Comparison of ENCODE assay signal across 8 cellular contexts in genomic region chr1:31764307-31765040, GRCh38. TPM values are rescaled to one million over a fixed set of nuclear protein-coding genes. Genes with fewer than 3 reads are reported as not detected.
A peak's percentile ranks its signal among the peaks of the same experiment; 100 is the strongest.
DNase-seq lines count a peak whose midpoint lies in the region; ATAC-seq, FAIRE-seq and TF ChIP-seq lines count a peak whose summit lies in the region.

Gene ADGRB2, minus strand, starts transcription at chr1:31764340. Its CDS starts 7,119 bp downstream, at chr1:31757221.

- TF ChIP-seq RAD21 in A549 (conservative IDR thresholded peaks at IDR 0.05 in 1 of 2, IDR thresholded peaks at IDR 0.05 in 1 of 2), result no peak
- no peak for TF ChIP-seq RAD21 in SK-N-SH (IDR thresholded peaks at IDR 0.05; ENCODE audit: low read length)

- H3K4me1 ChIP-seq in A549 (peaks cover 43% of the 10 kb centered on the region), SK-N-SH (ENCODE audit: control insufficient read depth in 1 of 2, insufficient read depth in 2 of 2, low read depth in 1 of 2, low read length in 1 of 2) (peaks cover 27 to 78% of the 10 kb centered on the region in 2 experiments), duodenal mucosa (ENCODE audit: control insufficient read depth in 1 of 2, insufficient read depth in 2 of 2, low read length in 2 of 2) (peaks cover 38 to 46% of the 10 kb centered on the region in 2 donors)

- POLR2A ChIA-PET in A549 (lab: Yijun Ruan, JAX) (no interaction called here), SK-N-SH (lab: Yijun Ruan, JAX) (interaction anchor here (0.6 to 6.5 kb wide), 4 partner anchors 19 to 45 kb away, joined by 4 to 58 read pairs (median 7); no protein-coding TSS in a partner anchor)

- peak in 1 of 2 experiments; percentile 35 for DNase-seq in A549 (ENCODE audit: low read depth in 1 of 2, low spot score in 1 of 2)
- no peak for DNase-seq in GM12891 (ENCODE audit: insufficient read length, low spot score)
- DNase-seq in SK-N-SH, result peak; percentile 86
- no peak for DNase-seq in myocyte (ENCODE audit: low read depth)
- no peak for DNase-seq in cerebellar nuclear complex (lab: John Stamatoyannopoulos, UW)
- DNase-seq in islet precursor cell, result no peak

- TF ChIP-seq CTCF in A549 (IDR thresholded peaks at IDR 0.05) (peak; percentile 29; the same call in 2 of the 3 replicates), SK-N-SH (IDR thresholded peaks at IDR 0.05) (no peak; the same call in 1 of the 2 replicates)

- peaks cover 5% of the 10 kb centered on the region for H3F3A ChIP-seq in SK-N-SH (replicated peaks; ENCODE audit: insufficient read depth)

- H3K27me3 ChIP-seq in SK-N-SH (ENCODE audit: insufficient read depth) (no peaks in the 10 kb centered on the region), duodenal mucosa (ENCODE audit: control insufficient read depth in 1 of 2, insufficient read depth in 2 of 2, low read length in 2 of 2) (peaks cover 32% of the 10 kb centered on the region in 2 donors)

- no peaks in the 10 kb centered on the region for H3K36me3 ChIP-seq in SK-N-SH (replicated peaks in 1 of 2; ENCODE audit: control insufficient read depth in 1 of 2, insufficient read depth in 2 of 2, low read length in 1 of 2)
- H3K36me3 ChIP-seq in duodenal mucosa (ENCODE audit: control insufficient read depth in 1 of 2, insufficient read depth in 2 of 2, low read length in 2 of 2), result no peaks in the 10 kb centered on the region

- 30% methylated on average over 9 of the region's 60 CpGs for WGBS in A549 (ENCODE audit: missing lambda C conversion rate)
- WGBS in SK-N-SH (ENCODE audit: low lambda C conversion rate), result 7% methylated on average over 5 of the region's 60 CpGs

- no peak for TF ChIP-seq EP300 in A549 (IDR thresholded peaks at IDR 0.05)
- TF ChIP-seq EP300 in SK-N-SH (IDR thresholded peaks at IDR 0.05; ENCODE audit: borderline replicate concordance in 1 of 2, low read depth in 1 of 2, low read length in 1 of 2), result no peak

- no peak for FAIRE-seq in A549 (lab: Jason Lieb, UNC)
- peak; percentile 81 for FAIRE-seq in GM12891 (lab: Jason Lieb, UNC)

- peaks cover 8% of the 10 kb centered on the region; the same call in 1 of the 2 replicates for H4K20me1 ChIP-seq in SK-N-SH (ENCODE audit: insufficient read depth)

- H3K4me2 ChIP-seq in A549 (peak within 1 kb of the TSS; percentile 99), SK-N-SH (peak within 1 kb of the TSS; percentile 99)

- peaks cover 14% of the 10 kb centered on the region; the same call in 1 of the 2 replicates for H3K79me2 ChIP-seq in SK-N-SH (ENCODE audit: insufficient read depth)

- peak within 1 kb of the TSS; percentile 67 for H3K4me3 ChIP-seq in A549
- peak within 1 kb of the TSS; percentile 74 to 75 for H3K4me3 ChIP-seq in SK-N-SH (ENCODE audit: low read depth in 2 of 2, low read length in 1 of 2)
- peak within 1 kb of the TSS; percentile 54 to 57 for H3K4me3 ChIP-seq in duodenal mucosa (ENCODE audit: low read depth in 1 of 2, low read length in 2 of 2)

- H3K9ac ChIP-seq in SK-N-SH (peak within 1 kb of the TSS; percentile 56), duodenal mucosa (ENCODE audit: low read depth in 1 of 2, low read length in 2 of 2) (no peak within 1 kb of the TSS)

- no peak for TF ChIP-seq POLR2A in A549 (IDR thresholded peaks at IDR 0.05; ENCODE audit: low read length)
- TF ChIP-seq POLR2A in GM12891 (IDR thresholded peaks at IDR 0.05; ENCODE audit: low read depth, low read length), result no peak

- no peaks in the 10 kb centered on the region for H3K9me2 ChIP-seq in SK-N-SH

- ATAC-seq in A549, result peak; percentile 16 to 21; a peak in 4 of 6 replicates
- no peak for ATAC-seq in GM21423 (IDR thresholded peaks at IDR 0.05; ENCODE audit: unreplicated experiment)

- H3K27ac ChIP-seq in A549 (peak within 1 kb of the TSS; percentile 76 to 98), SK-N-SH (ENCODE audit: low read depth in 2 of 2, low read length in 1 of 2) (peak within 1 kb of the TSS in 1 of 2 experiments; percentile 85; a peak in 2 of 4 replicates), duodenal mucosa (ENCODE audit: low read depth, low read length) (no peak within 1 kb of the TSS)

- no peaks in the 10 kb centered on the region for H3K9me3 ChIP-seq in A549
- no peaks in the 10 kb centered on the region for H3K9me3 ChIP-seq in SK-N-SH
- H3K9me3 ChIP-seq in duodenal mucosa (ENCODE audit: control insufficient read depth in 1 of 2, low read length in 2 of 2), result no peaks in the 10 kb centered on the region

- peak within 1 kb of the TSS; percentile 91; the same call in 1 of the 2 replicates for H2AFZ ChIP-seq in SK-N-SH (ENCODE audit: low read depth)

- CTCF ChIA-PET in A549 (lab: Yijun Ruan, JAX), result interaction anchor here (1.3 to 14.7 kb wide), 4 partner anchors 19 to 200 kb away, joined by 3 to 242 read pairs (median 5); no protein-coding TSS in a partner anchor
- CTCF ChIA-PET in SK-N-SH (lab: Yijun Ruan, JAX), result interaction anchor here (0.5 to 25.0 kb wide), 17 partner anchors 8 to 201 kb away, joined by 3 to 707 read pairs (median 4); partner anchors contain the start of gene PTP4A2

TF ChIP-seq in A549, 52 proteins besides CTCF, POLR2A, EP300 and RAD21 (continues in another document):
- TF ChIP-seq HDAC2 (IDR thresholded peaks at IDR 0.05), result no peak
- TF ChIP-seq POLR2AphosphoS2 (conservative IDR thresholded peaks at IDR 0.05; ENCODE audit: low read length), result no peak
- no peak for TF ChIP-seq BCL3 (IDR thresholded peaks at IDR 0.05)
- no peak for TF ChIP-seq PHF8 (IDR thresholded peaks at IDR 0.05; ENCODE audit: borderline replicate concordance, low read depth)
- TF ChIP-seq MAFK (IDR thresholded peaks at IDR 0.05; ENCODE audit: partially characterized antibody), result no peak
- TF ChIP-seq EHMT2 (IDR thresholded peaks at IDR 0.05; ENCODE audit: low read depth), result no peak
- TF ChIP-seq RCOR1 (IDR thresholded peaks at IDR 0.05; ENCODE audit: low read depth, low read length), result no peak
- no peak for TF ChIP-seq TP53 (CRISPR knock-in tag; IDR thresholded peaks at IDR 0.05)

TF ChIP-seq in GM12891, 5 proteins besides CTCF, POLR2A, EP300 and RAD21:
- no peak for TF ChIP-seq TAF1 (IDR thresholded peaks at IDR 0.05; ENCODE audit: low read depth, low read length)
- TF ChIP-seq POLR2AphosphoS5 (IDR thresholded peaks at IDR 0.05; ENCODE audit: low read depth, low read length), result no peak
- peak; percentile 86 for TF ChIP-seq POU2F2 (IDR thresholded peaks at IDR 0.05; ENCODE audit: low read depth, low read length)

TF ChIP-seq in SK-N-SH, 30 proteins besides CTCF, POLR2A, EP300 and RAD21 (continues in another document):
- no peak for TF ChIP-seq REST (IDR thresholded peaks at IDR 0.05; ENCODE audit: low read depth, low read length)
- TF ChIP-seq POLR2AphosphoS5 (IDR thresholded peaks at IDR 0.05; ENCODE audit: low read depth, low read length), result no peak
- no peak; the same call in 1 of the 2 replicates for TF ChIP-seq MXI1 (IDR thresholded peaks at IDR 0.05; ENCODE audit: low read depth, low read length)
- TF ChIP-seq USF1 (IDR thresholded peaks at IDR 0.05; ENCODE audit: borderline replicate concordance, low read depth), result no peak
- peak; percentile 63 for TF ChIP-seq NRF1 (IDR thresholded peaks at IDR 0.05; ENCODE audit: low read depth, low read length)
- no peak for TF ChIP-seq TAF1 (IDR thresholded peaks at IDR 0.05; ENCODE audit: borderline replicate concordance, low read depth, low read length)
- no peak for TF ChIP-seq ELF1 (IDR thresholded peaks at IDR 0.05)
- no peak for TF ChIP-seq JUND (IDR thresholded peaks at IDR 0.05)

RNA-seq across cellular contexts. Expression of gene ADGRB2, which starts in this region (rescaled TPM):
- polyA plus RNA-seq in A549 (2011; rRNA removed) (2.3 and 2.7 TPM in 2 replicates), A549 (2017; fragmentation: RNase III; extraction: RNeasy Plus Mini Kit Qiagen cat#74134 plus additional on column Dnase treatment) (6.3 to 7.0 TPM (median 6.6 TPM) in 3 replicates), SK-N-SH (2012; rRNA removed) (10.6 and 13.0 TPM in 2 replicates)
- 6.5 and 9.5 TPM in 2 replicates for polyA plus RNA-seq in A549 (2012; cell fraction: cytosol; rRNA removed)
- 28.3 and 34.0 TPM in 2 replicates for polyA plus RNA-seq in A549 (2012; cell fraction: nucleus; rRNA removed)
- polyA minus RNA-seq in A549 (2011; rRNA and poly(A)+ RNA removed), result 2.5 and 3.3 TPM in 2 replicates
- polyA plus RNA-seq in GM12891 (2012; ENCODE audit: low read depth, missing spikeins), result 1.6 TPM
- polyA plus RNA-seq in SK-N-SH (2012; cell fraction: cytosol; rRNA removed), result 4.3 and 8.4 TPM in 2 replicates
- 41.8 and 66.9 TPM in 2 replicates for polyA plus RNA-seq in SK-N-SH (2012; cell fraction: nucleus; rRNA removed)
- 15.8 and 20.2 TPM in 2 replicates for total RNA-seq in myocyte
- polyA plus RNA-seq in myocyte (2012), result 49.9 TPM

Comparison
In these comparisons a context has a peak if more than half of its experiments do, and no peak if none do; other contexts are left out.
1. Of the 12 proteins assayed by ChIP-seq in both A549 and SK-N-SH: peak only in A549: CTCF; only in SK-N-SH: RCOR1; in both: none; in neither: 10.